Comparison of ENCODE assay signal across 14 cellular contexts in genomic region chr14:57816568-57817284, GRCh38. TPM values are rescaled to one million over a fixed set of nuclear protein-coding genes. Genes with fewer than 3 reads are reported as not detected.
A peak's percentile ranks its signal among the peaks of the same experiment; 100 is the strongest.
DNase-seq lines count a peak whose midpoint lies in the region; ATAC-seq, FAIRE-seq and TF ChIP-seq lines count a peak whose summit lies in the region.
"Had no signal": no experiment of that assay in that cellular context is flagged by ENCODE, and none has a peak within 500 bp of the region (broad histone marks: within the 10 kb centered on the region; RNA-seq: fewer than 3 reads in every experiment).

No MANE protein-coding gene starts in this region.

- DNase-seq in AG08395 (ENCODE audit: low spot score): peak; percentile 23
- peak; percentile 47 for DNase-seq in astrocyte (ENCODE audit: low read depth)
- DNase-seq in dermis blood vessel endothelial cell: no peak
- no peak for DNase-seq in left ventricle myocardium superior
- DNase-seq: left colon; NCI-H1694; stimulated activated naive B cell treated with anti-CD40 and anti-IgM and Interleukin-4, amounts not matched to agents 10 μg/mL and 1 μg/mL and 100 μg/mL, for 72 hours had no signal

- no peak overlapping the region for H3K27ac ChIP-seq in astrocyte (ENCODE audit: low read depth, low read length)
- H3K27ac ChIP-seq: BLaER1, cardiac muscle cell had no signal

- H3K36me3 ChIP-seq in astrocyte (ENCODE audit: insufficient read depth, low read length): no peaks in the 10 kb centered on the region
- H3K36me3 ChIP-seq: BLaER1, cardiac muscle cell had no signal

- no peak overlapping the region for H3K4me3 Mint-ChIP-seq in astrocyte (ENCODE audit: unreplicated experiment)
- H3K4me3 Mint-ChIP-seq: stimulated activated naive B cell treated with anti-CD40 and anti-IgM and Interleukin-4, amounts not matched to agents 10 μg/mL and 1 μg/mL and 100 μg/mL, for 72 hours had no signal

- peak overlapping the region; percentile 3 for H3K4me2 ChIP-seq in astrocyte (ENCODE audit: low read length)
- H3K4me2 ChIP-seq: BLaER1 had no signal

- H4K20me1 ChIP-seq in astrocyte (ENCODE audit: insufficient read depth, low read length): no peaks in the 10 kb centered on the region
- H4K20me1 ChIP-seq: BLaER1 had no signal

- H3K9me3 Mint-ChIP-seq in astrocyte (ENCODE audit: unreplicated experiment): no peaks in the 10 kb centered on the region
- H3K9me3 Mint-ChIP-seq: stimulated activated naive B cell treated with anti-CD40 and anti-IgM and Interleukin-4, amounts not matched to agents 10 μg/mL and 1 μg/mL and 100 μg/mL, for 72 hours had no signal

- no peak for TF ChIP-seq CTCF in astrocyte (IDR thresholded peaks at IDR 0.05; ENCODE audit: insufficient read depth, low read depth, low read length)

- H3K4me1 Mint-ChIP-seq in astrocyte (ENCODE audit: low read depth, unreplicated experiment): peaks cover 3% of the 10 kb centered on the region
- H3K4me1 Mint-ChIP-seq: stimulated activated naive B cell treated with anti-CD40 and anti-IgM and Interleukin-4, amounts not matched to agents 10 μg/mL and 1 μg/mL and 100 μg/mL, for 72 hours had no signal

- no peaks in the 10 kb centered on the region for H3K9me3 ChIP-seq in astrocyte (ENCODE audit: insufficient read depth, low read depth, low read length)
- H3K9me3 ChIP-seq: BLaER1 had no signal

- FAIRE-seq in astrocyte (lab: Jason Lieb, UNC): peak; percentile 67
- FAIRE-seq: H1 had no signal

- no peak overlapping the region for H2AFZ ChIP-seq in astrocyte (ENCODE audit: low read depth, low read length)

- no peak overlapping the region for H3K27ac Mint-ChIP-seq in astrocyte (ENCODE audit: unreplicated experiment)
- H3K27ac Mint-ChIP-seq: stimulated activated naive B cell treated with anti-CD40 and anti-IgM and Interleukin-4, amounts not matched to agents 10 μg/mL and 1 μg/mL and 100 μg/mL, for 72 hours had no signal

- no peaks in the 10 kb centered on the region for H3K27me3 Mint-ChIP-seq in astrocyte (ENCODE audit: low read depth, unreplicated experiment)

- peaks cover 4% of the 10 kb centered on the region for H3K4me1 ChIP-seq in astrocyte (ENCODE audit: insufficient read depth, low read length)

- H3K36me3 Mint-ChIP-seq in astrocyte (ENCODE audit: low read depth, unreplicated experiment): no peaks in the 10 kb centered on the region
- H3K36me3 Mint-ChIP-seq: stimulated activated naive B cell treated with anti-CD40 and anti-IgM and Interleukin-4, amounts not matched to agents 10 μg/mL and 1 μg/mL and 100 μg/mL, for 72 hours had no signal

- intact Hi-C loops in left ventricle myocardium superior (cut with micrococcal nuclease): no loop called here

- H3K9ac ChIP-seq in astrocyte (ENCODE audit: low read length): no peak overlapping the region
- H3K9ac ChIP-seq: BLaER1 had no signal

- no peaks in the 10 kb centered on the region for H3K79me2 ChIP-seq in astrocyte (ENCODE audit: insufficient read depth, low read length)

- no peaks in the 10 kb centered on the region for H3K27me3 ChIP-seq in astrocyte (ENCODE audit: insufficient read depth, low read length)
- H3K27me3 ChIP-seq: BLaER1, cardiac muscle cell had no signal

- ATAC-seq in GM19025 (IDR thresholded peaks at IDR 0.05; ENCODE audit: low read depth, unreplicated experiment) (peak; percentile 79), HG03196 (IDR thresholded peaks at IDR 0.05; ENCODE audit: unreplicated experiment) (peak; percentile 75), GM18873 (IDR thresholded peaks at IDR 0.05; ENCODE audit: low FRiP score, unreplicated experiment) (no peak), HG03025 (IDR thresholded peaks at IDR 0.05; ENCODE audit: low FRiP score, unreplicated experiment) (no peak), left ventricle myocardium superior (no peak)
- ATAC-seq: left colon had no signal

- H3K4me3 ChIP-seq in astrocyte (ENCODE audit: insufficient read depth, low read depth, low read length): no peak overlapping the region
- H3K4me3 ChIP-seq: BLaER1, cardiac muscle cell had no signal

RNA-seq across cellular contexts. Expression of gene SLC35F4, which starts 49.2 kb away (rescaled TPM):
- total RNA-seq in astrocyte (not detected in 2 replicates), dermis blood vessel endothelial cell (not detected in 2 replicates), left ventricle myocardium superior (not detected)
- total RNA-seq: cardiac muscle cell, H1, left colon had no signal

Comparison
In these comparisons a context has a peak if more than half of its experiments do, and no peak if none do; other contexts are left out.
1. DNase-seq: peak in AG08395 (single experiment) and astrocyte (single experiment); none in dermis blood vessel endothelial cell (single experiment) and left ventricle myocardium superior (single experiment).
2. ATAC-seq: peak in GM19025 (single experiment) and HG03196 (single experiment); none in GM18873 (single experiment), HG03025 (single experiment) and left ventricle myocardium superior (single experiment).